Comparison of ENCODE assay signal across 20 cellular contexts in genomic region chr4:145796338-145796737, GRCh38.
"Had no signal": no experiment of that assay in that cellular context is flagged by ENCODE, and none has a peak within 500 bp of the region (broad histone marks: within the 10 kb centered on the region; RNA-seq: fewer than 3 reads in every experiment).

No MANE protein-coding gene starts in this region.

- H3K79me2 ChIP-seq: hepatocyte had no signal

- H3K9me3 ChIP-seq: esophagus muscularis mucosa, neutrophil, pancreas, sigmoid colon, spleen had no signal

- H3K27me3 ChIP-seq: brain microvascular endothelial cell, esophagus muscularis mucosa, hepatocyte, neutrophil, pancreas, sigmoid colon, spleen had no signal

- H3K36me3 Mint-ChIP-seq: natural killer cell had no signal

- DNase-seq: activated B cell treated with CpG ODN at 0.5 μM for 24 hours; activated CD4-positive, alpha-beta memory T cell treated with anti-CD3 and anti-CD28 coated beads for 36 hours; activated CD4-positive, alpha-beta T cell treated with anti-CD3 and anti-CD28 coated beads for 4 hours; activated naive CD4-positive, alpha-beta T cell treated with anti-CD3 and anti-CD28 coated beads for 36 hours; activated T-cell treated with anti-CD3 and anti-CD28 coated beads, Interleukin-2, amount 50 U/mL, for 1 hour; aorta; brain microvascular endothelial cell; cortex of kidney; effector CD8-positive, alpha-beta T cell; mesendoderm; natural killer cell; pancreas; sigmoid colon; spleen; stimulated activated naive B cell treated with anti-CD40 and anti-IgM and Interleukin-4, amounts not matched to agents 10 μg/mL and 1 μg/mL and 100 μg/mL, for 72 hours had no signal

- H3K4me3 ChIP-seq: esophagus muscularis mucosa, hepatocyte, pancreas, sigmoid colon, spleen had no signal

- H3K4me1 ChIP-seq: esophagus muscularis mucosa, pancreas, sigmoid colon had no signal

- H2AFZ ChIP-seq: hepatocyte had no signal

- H3K9me3 Mint-ChIP-seq: activated B cell treated with CpG ODN at 0.5 μM for 24 hours; activated CD4-positive, alpha-beta memory T cell treated with anti-CD3 and anti-CD28 coated beads for 36 hours; activated naive CD4-positive, alpha-beta T cell treated with anti-CD3 and anti-CD28 coated beads for 36 hours; activated T-helper 17 cell treated with anti-CD3 and anti-CD28 coated beads, Interleukin-2, amount 50 U/mL, for 72 hours; central memory CD8-positive, alpha-beta T cell; natural killer cell; stimulated activated naive B cell treated with anti-CD40 and anti-IgM and Interleukin-4, amounts not matched to agents 10 μg/mL and 1 μg/mL and 100 μg/mL, for 72 hours had no signal

- ATAC-seq: activated T-helper 17 cell treated with anti-CD3 and anti-CD28 coated beads, Interleukin-2, amount 50 U/mL, for 72 hours; natural killer cell; pancreas; stimulated activated naive B cell treated with anti-CD40 and anti-IgM and Interleukin-4, amounts not matched to agents 10 μg/mL and 1 μg/mL and 100 μg/mL, for 72 hours had no signal

- H3K27ac Mint-ChIP-seq: activated B cell treated with CpG ODN at 0.5 μM for 24 hours; activated CD4-positive, alpha-beta memory T cell treated with anti-CD3 and anti-CD28 coated beads for 36 hours; activated naive CD4-positive, alpha-beta T cell treated with anti-CD3 and anti-CD28 coated beads for 36 hours; activated T-helper 17 cell treated with anti-CD3 and anti-CD28 coated beads, Interleukin-2, amount 50 U/mL, for 72 hours; natural killer cell; stimulated activated naive B cell treated with anti-CD40 and anti-IgM and Interleukin-4, amounts not matched to agents 10 μg/mL and 1 μg/mL and 100 μg/mL, for 72 hours had no signal

- H3K4me1 Mint-ChIP-seq: activated B cell treated with CpG ODN at 0.5 μM for 24 hours; activated T-helper 17 cell treated with anti-CD3 and anti-CD28 coated beads, Interleukin-2, amount 50 U/mL, for 72 hours; central memory CD8-positive, alpha-beta T cell had no signal

- H3K4me2 ChIP-seq: hepatocyte had no signal

- H3K27ac ChIP-seq: brain microvascular endothelial cell, esophagus muscularis mucosa, hepatocyte, neutrophil, pancreas, sigmoid colon, spleen had no signal

- H3K4me3 Mint-ChIP-seq: activated B cell treated with CpG ODN at 0.5 μM for 24 hours; activated CD4-positive, alpha-beta memory T cell treated with anti-CD3 and anti-CD28 coated beads for 36 hours; activated naive CD4-positive, alpha-beta T cell treated with anti-CD3 and anti-CD28 coated beads for 36 hours; activated T-helper 17 cell treated with anti-CD3 and anti-CD28 coated beads, Interleukin-2, amount 50 U/mL, for 72 hours; central memory CD8-positive, alpha-beta T cell; natural killer cell; stimulated activated naive B cell treated with anti-CD40 and anti-IgM and Interleukin-4, amounts not matched to agents 10 μg/mL and 1 μg/mL and 100 μg/mL, for 72 hours had no signal

- H3K27me3 Mint-ChIP-seq: activated B cell treated with CpG ODN at 0.5 μM for 24 hours; activated CD4-positive, alpha-beta memory T cell treated with anti-CD3 and anti-CD28 coated beads for 36 hours; activated T-helper 17 cell treated with anti-CD3 and anti-CD28 coated beads, Interleukin-2, amount 50 U/mL, for 72 hours; central memory CD8-positive, alpha-beta T cell; stimulated activated naive B cell treated with anti-CD40 and anti-IgM and Interleukin-4, amounts not matched to agents 10 μg/mL and 1 μg/mL and 100 μg/mL, for 72 hours had no signal

- H3K36me3 ChIP-seq: brain microvascular endothelial cell, esophagus muscularis mucosa, neutrophil, pancreas had no signal
